In genomic region chr10:50416181-50416824, GRCh38 we compare ENCODE assay signal across 12 cellular contexts.
DNase-seq lines count a peak whose midpoint lies in the region; ATAC-seq and TF ChIP-seq lines count a peak whose summit lies in the region.
"Had no signal": no experiment of that assay in that cellular context is flagged by ENCODE, and none has a peak within 500 bp of the region (broad histone marks: within the 10 kb centered on the region; RNA-seq: fewer than 3 reads in every experiment).

No MANE protein-coding gene starts in this region.

- peaks cover 41% of the 10 kb centered on the region for H3K4me1 Mint-ChIP-seq in activated CD4-positive, alpha-beta T cell treated with anti-CD3 and anti-CD28 coated beads, Interleukin-2, amount 10 ng/mL, durations not matched to agents 7 days and 5 days
- H3K4me1 Mint-ChIP-seq in activated T-helper 1 cell treated with anti-CD3 and anti-CD28 coated beads, Interleukin-12 subunit alpha, Interleukin-12 subunit beta, Interleukin-2, Interleukin-4 antibody, amounts not matched to agents 30 ng/mL and 10 ng/mL and 1 ng/mL, durations not matched to agents 14 hours and 24 hours and 36 hours (ENCODE audit: low read depth), result peaks cover 72% of the 10 kb centered on the region
- H3K4me1 Mint-ChIP-seq in nephron progenitor cell, result peaks cover 15% of the 10 kb centered on the region

- POLR2A ChIA-PET in activated CD4-positive, alpha-beta T cell treated with anti-CD3 and anti-CD28 coated beads, Interleukin-2, amount 10 ng/mL, durations not matched to agents 7 days and 5 days (lab: Charles Lee), result no interaction called here

- TF ChIP-seq CTCF in foreskin keratinocyte (conservative IDR thresholded peaks at IDR 0.05) (peak; percentile 35), suprapubic skin (IDR thresholded peaks at IDR 0.05) (no peak), nephron progenitor cell (IDR thresholded peaks at IDR 0.05) (no peak)

- H3K4me1 ChIP-seq in SJSA1 (replicated peaks) (peaks cover 47% of the 10 kb centered on the region), foreskin keratinocyte (peaks cover 15% of the 10 kb centered on the region), suprapubic skin (peaks cover 55% of the 10 kb centered on the region)

- intact Hi-C loops in activated T-helper 1 cell treated with anti-CD3 and anti-CD28 coated beads, Interleukin-12 subunit alpha, Interleukin-12 subunit beta, Interleukin-2, Interleukin-4 antibody, amounts not matched to agents 30 ng/mL and 10 ng/mL and 1 ng/mL, durations not matched to agents 14 hours and 24 hours and 36 hours (cut with micrococcal nuclease), result loop anchor here (5.0 kb wide), 2 partner anchors 89 to 139 kb away; no protein-coding TSS in a partner anchor

- H3K27ac ChIP-seq in SJSA1, result no peak overlapping the region
- H3K27ac ChIP-seq in foreskin keratinocyte, result no peak overlapping the region
- H3K27ac ChIP-seq in suprapubic skin, result no peak overlapping the region

- ATAC-seq in foreskin keratinocyte, result no peak

- no peaks in the 10 kb centered on the region for H3K36me3 Mint-ChIP-seq in activated CD4-positive, alpha-beta T cell treated with anti-CD3 and anti-CD28 coated beads, Interleukin-2, amount 10 ng/mL, durations not matched to agents 7 days and 5 days (ENCODE audit: low read depth)
- peaks cover 12% of the 10 kb centered on the region for H3K36me3 Mint-ChIP-seq in activated T-helper 1 cell treated with anti-CD3 and anti-CD28 coated beads, Interleukin-12 subunit alpha, Interleukin-12 subunit beta, Interleukin-2, Interleukin-4 antibody, amounts not matched to agents 30 ng/mL and 10 ng/mL and 1 ng/mL, durations not matched to agents 14 hours and 24 hours and 36 hours (ENCODE audit: low read depth)
- no peaks in the 10 kb centered on the region for H3K36me3 Mint-ChIP-seq in nephron progenitor cell (ENCODE audit: low read depth)

- no peak for DNase-seq in activated CD4-positive, alpha-beta T cell treated with anti-CD3 and anti-CD28 coated beads, Interleukin-2, amount 10 ng/mL, durations not matched to agents 7 days and 5 days
- DNase-seq in activated CD4-positive, alpha-beta T cell treated with anti-CD3 and anti-CD28 coated beads, Interleukin-2, amount 50 U/mL, for 48 hours, result no peak
- DNase-seq in SJSA1 (ENCODE audit: low read depth in 1 of 2, low spot score in 2 of 2) (peak in 1 of 2 experiments; percentile 14), foreskin keratinocyte (no peak), suprapubic skin (ENCODE audit: low spot score in 2 of 2) (no peak), nephron progenitor cell (no peak), NCI-H2081 (lab: John Stamatoyannopoulos, UW) (no peak)
- DNase-seq in activated T-helper 1 cell treated with anti-CD3 and anti-CD28 coated beads, Interleukin-12 subunit alpha, Interleukin-12 subunit beta, Interleukin-2, Interleukin-4 antibody, amounts not matched to agents 30 ng/mL and 10 ng/mL and 1 ng/mL, durations not matched to agents 14 hours and 24 hours and 36 hours (ENCODE audit: low spot score), result no peak
- DNase-seq: AML-193; mesendoderm; NCI-H69; stimulated activated CD4-positive, alpha-beta T cell treated with anti-CD3 and anti-CD28 coated beads, Interleukin-15, amount 100 ng/mL, for 24 hours had no signal

- H3K27me3 Mint-ChIP-seq in activated CD4-positive, alpha-beta T cell treated with anti-CD3 and anti-CD28 coated beads, Interleukin-2, amount 10 ng/mL, durations not matched to agents 7 days and 5 days, result no peaks in the 10 kb centered on the region
- H3K27me3 Mint-ChIP-seq in activated T-helper 1 cell treated with anti-CD3 and anti-CD28 coated beads, Interleukin-12 subunit alpha, Interleukin-12 subunit beta, Interleukin-2, Interleukin-4 antibody, amounts not matched to agents 30 ng/mL and 10 ng/mL and 1 ng/mL, durations not matched to agents 14 hours and 24 hours and 36 hours (ENCODE audit: insufficient read depth), result no peaks in the 10 kb centered on the region
- peaks cover 5% of the 10 kb centered on the region for H3K27me3 Mint-ChIP-seq in nephron progenitor cell (ENCODE audit: low read depth, poor library complexity)

- CTCF ChIA-PET in activated CD4-positive, alpha-beta T cell treated with anti-CD3 and anti-CD28 coated beads, Interleukin-2, amount 10 ng/mL, durations not matched to agents 7 days and 5 days (lab: Charles Lee), result interaction anchor here (1.2 to 1.4 kb wide), 2 partner anchors 12 to 44 kb away, joined by 3 to 4 read pairs; no protein-coding TSS in a partner anchor

- no peaks in the 10 kb centered on the region for H3K27me3 ChIP-seq in SJSA1 (replicated peaks)
- H3K27me3 ChIP-seq in foreskin keratinocyte, result no peaks in the 10 kb centered on the region
- H3K27me3 ChIP-seq in suprapubic skin, result no peaks in the 10 kb centered on the region

- no peaks in the 10 kb centered on the region for H3K9me3 ChIP-seq in SJSA1 (replicated peaks)
- H3K9me3 ChIP-seq in suprapubic skin, result no peaks in the 10 kb centered on the region

- H3K4me3 Mint-ChIP-seq in activated CD4-positive, alpha-beta T cell treated with anti-CD3 and anti-CD28 coated beads, Interleukin-2, amount 10 ng/mL, durations not matched to agents 7 days and 5 days, result no peak overlapping the region
- no peak overlapping the region for H3K4me3 Mint-ChIP-seq in activated T-helper 1 cell treated with anti-CD3 and anti-CD28 coated beads, Interleukin-12 subunit alpha, Interleukin-12 subunit beta, Interleukin-2, Interleukin-4 antibody, amounts not matched to agents 30 ng/mL and 10 ng/mL and 1 ng/mL, durations not matched to agents 14 hours and 24 hours and 36 hours
- no peak overlapping the region for H3K4me3 Mint-ChIP-seq in nephron progenitor cell

- peak overlapping the region; percentile 19 for H3K27ac Mint-ChIP-seq in activated CD4-positive, alpha-beta T cell treated with anti-CD3 and anti-CD28 coated beads, Interleukin-2, amount 10 ng/mL, durations not matched to agents 7 days and 5 days
- no peak overlapping the region for H3K27ac Mint-ChIP-seq in activated T-helper 1 cell treated with anti-CD3 and anti-CD28 coated beads, Interleukin-12 subunit alpha, Interleukin-12 subunit beta, Interleukin-2, Interleukin-4 antibody, amounts not matched to agents 30 ng/mL and 10 ng/mL and 1 ng/mL, durations not matched to agents 14 hours and 24 hours and 36 hours
- H3K27ac Mint-ChIP-seq in nephron progenitor cell, result no peak overlapping the region

- no peak for TF ChIP-seq POLR2A in suprapubic skin (IDR thresholded peaks at IDR 0.05)

- H3K4me3 ChIP-seq in SJSA1 (peak overlapping the region; percentile 83; the same call in 1 of the 2 replicates), suprapubic skin (peak overlapping the region; percentile 66)

- peaks cover 20% of the 10 kb centered on the region for H3K36me3 ChIP-seq in SJSA1
- H3K36me3 ChIP-seq in suprapubic skin, result no peaks in the 10 kb centered on the region

- WGBS in suprapubic skin, result 30% methylated on average over 2 of the region's 2 CpGs

- H3K9me3 Mint-ChIP-seq in activated CD4-positive, alpha-beta T cell treated with anti-CD3 and anti-CD28 coated beads, Interleukin-2, amount 10 ng/mL, durations not matched to agents 7 days and 5 days, result no peaks in the 10 kb centered on the region
- no peaks in the 10 kb centered on the region for H3K9me3 Mint-ChIP-seq in activated T-helper 1 cell treated with anti-CD3 and anti-CD28 coated beads, Interleukin-12 subunit alpha, Interleukin-12 subunit beta, Interleukin-2, Interleukin-4 antibody, amounts not matched to agents 30 ng/mL and 10 ng/mL and 1 ng/mL, durations not matched to agents 14 hours and 24 hours and 36 hours
- H3K9me3 Mint-ChIP-seq in nephron progenitor cell, result no peaks in the 10 kb centered on the region

- no peak for TF ChIP-seq EP300 in suprapubic skin (IDR thresholded peaks at IDR 0.05)
